ENCODE assay signal across 8 cellular contexts in genomic region chr1:151990856-151991198, GRCh38. TPM values are rescaled to one million over a fixed set of nuclear protein-coding genes. Genes with fewer than 3 reads are reported as not detected.
DNase-seq lines count a peak whose midpoint lies in the region; ATAC-seq and TF ChIP-seq lines count a peak whose summit lies in the region.

No MANE protein-coding gene starts in this region.

- DNase-seq in AG10803 (ENCODE audit: low read depth) (peak; percentile 56), HEK293T (ENCODE audit: extremely low spot score) (peak; percentile 55), ascending aorta (ENCODE audit: low spot score in 2 of 2) (no peak), lung (ENCODE audit: low spot score) (peak; percentile 60), retina (no peak)
- DNase-seq in stimulated activated CD4-positive, alpha-beta T cell treated with anti-CD3 and anti-CD28 coated beads, Interleukin-2, amount 100 ng/mL, for 24 hours = no peak
- no peak for DNase-seq in stimulated activated naive CD4-positive, alpha-beta T cell treated with Interleukin-2 at 50 U/mL for 16 hours (lab: John Stamatoyannopoulos, UW)

- intact Hi-C loops in ascending aorta (cut with DNase I) = no loop called here

- H3K27ac ChIP-seq in ascending aorta = peak overlapping the region; percentile 93 to 95
- H3K27ac ChIP-seq in lung (ENCODE audit: low read depth in 1 of 2, low read length in 1 of 2) = peak overlapping the region in 1 of 2 donors; percentile 83

- H3K4me1 ChIP-seq in ascending aorta (peaks cover 34 to 63% of the 10 kb centered on the region in 2 donors), lung (ENCODE audit: control insufficient read depth in 2 of 2, insufficient read depth in 2 of 2, low read length in 2 of 2) (peaks cover 13 to 21% of the 10 kb centered on the region in 2 donors)

- ATAC-seq in lung (ENCODE audit: insufficient read depth, low FRiP score) (no peak), HG03460 (IDR thresholded peaks at IDR 0.05; ENCODE audit: unreplicated experiment) (no peak)

- CTCF ChIA-PET in HEK293T (lab: Yijun Ruan, JAX) = interaction anchor here (1.9 to 4.1 kb wide), 3 partner anchors 10 to 23 kb away, joined by 4 to 32 read pairs (median 7); no protein-coding TSS in a partner anchor

- H3K36me3 ChIP-seq in ascending aorta (peaks cover 2 to 3% of the 10 kb centered on the region in 2 donors), lung (ENCODE audit: control insufficient read depth in 2 of 2, insufficient read depth in 2 of 2, low read length in 2 of 2) (peaks cover 0 to 2% of the 10 kb centered on the region in 2 donors)

- H3K27me3 ChIP-seq in ascending aorta (no peaks in the 10 kb centered on the region), lung (ENCODE audit: control insufficient read depth, insufficient read depth) (no peaks in the 10 kb centered on the region)

- POLR2A ChIA-PET in HEK293T (lab: Yijun Ruan, JAX) = interaction anchor here (1.0 to 6.4 kb wide), 5 partner anchors 15 to 198 kb away, joined by 3 to 45 read pairs (median 5); partner anchors contain the start of gene S100A11

- WGBS in lung, 2 donors = 19 to 41% methylated on average over 5 of the region's 5 CpGs

- no peaks in the 10 kb centered on the region for H3K9me3 ChIP-seq in ascending aorta
- no peaks in the 10 kb centered on the region for H3K9me3 ChIP-seq in lung (ENCODE audit: control insufficient read depth in 2 of 2, insufficient read depth in 1 of 2, low read length in 1 of 2)

- H3K4me3 ChIP-seq in AG10803 (ENCODE audit: low read length) (peak overlapping the region; percentile 96), ascending aorta (peak overlapping the region in 1 of 2 donors; percentile 97), lung (no peak overlapping the region)

- TF ChIP-seq CTCF in AG10803 (conservative IDR thresholded peaks at IDR 0.05; ENCODE audit: low read length) = no peak
- TF ChIP-seq CTCF in ascending aorta (IDR thresholded peaks at IDR 0.05) = no peak
- TF ChIP-seq CTCF in lung (IDR thresholded peaks at IDR 0.05; ENCODE audit: control extremely low read depth, extremely low read depth) = no peak

TF ChIP-seq in HEK293T, 16 proteins besides CTCF, POLR2A, EP300 and RAD21:
- TF ChIP-seq FOXM1 (IDR thresholded peaks at IDR 0.05; ENCODE audit: borderline replicate concordance) = no peak
- TF ChIP-seq TARDBP (IDR thresholded peaks at IDR 0.05) = no peak
- TF ChIP-seq LEF1 (IDR thresholded peaks at IDR 0.05; ENCODE audit: borderline replicate concordance) = no peak
- no peak for TF ChIP-seq FOXA1 (IDR thresholded peaks at IDR 0.05)

RNA-seq across cellular contexts. Expression of gene S100A10, which starts 2.8 kb away (rescaled TPM):
- total RNA-seq in ascending aorta (25.8 TPM), lung (100 to 1,000 TPM; 205 to 801 TPM)
- 1,000 to 10,000 TPM in 1 of 2 donors, 100 to 1,000 TPM in 1; 548 to 1,003 TPM for polyA plus RNA-seq in lung

RNA-seq across cellular contexts. Expression of gene S100A11, which starts 46.0 kb away (rescaled TPM):
- 442 TPM for total RNA-seq in ascending aorta
- 100 to 1,000 TPM in 1 of 2 donors, 10 to 100 TPM in 1; 69.4 to 610 TPM for total RNA-seq in lung
- polyA plus RNA-seq in lung = 1,000 to 10,000 TPM; 2,699 to 3,092 TPM

Comparison
In these comparisons a context has a peak if more than half of its experiments do, and no peak if none do; other contexts are left out.
1. DNase-seq: peak in AG10803 (single experiment), HEK293T (single experiment) and lung (single experiment); none in ascending aorta (0 of 2), stimulated activated CD4-positive, alpha-beta T cell treated with anti-CD3 and anti-CD28 coated beads, Interleukin-2, amount 100 ng/mL, for 24 hours (0 of 2), retina (single experiment) and stimulated activated naive CD4-positive, alpha-beta T cell treated with Interleukin-2 at 50 U/mL for 16 hours (single experiment).